8 cellular contexts compared by ENCODE assay signal in genomic region chr15:65067645-65068416, GRCh38. TPM values are rescaled to one million over a fixed set of nuclear protein-coding genes. Genes with fewer than 3 reads are reported as not detected.
DNase-seq lines count a peak whose midpoint lies in the region; ATAC-seq and TF ChIP-seq lines count a peak whose summit lies in the region.

TSS of gene RASL12 (minus strand) at chr15:65067991. CDS start at chr15:65067835, 156 bp downstream.

- CTCF ChIA-PET in activated CD8-positive, alpha-beta memory T cell treated with anti-CD3 and anti-CD28 coated beads, Interleukin-2, amount 10 ng/mL, durations not matched to agents 7 days and 5 days (lab: Charles Lee): interaction anchor here (1.4 to 1.5 kb wide), 2 partner anchors 17 to 35 kb away, joined by 3 to 4 read pairs; no protein-coding TSS in a partner anchor

- H3K36me3 ChIP-seq in esophagus squamous epithelium: no peaks in the 10 kb centered on the region
- H3K36me3 ChIP-seq in mucosa of stomach (ENCODE audit: control insufficient read depth, insufficient read depth, low read length): no peaks in the 10 kb centered on the region
- no peaks in the 10 kb centered on the region for H3K36me3 ChIP-seq in transverse colon

- H3K9ac ChIP-seq in mucosa of stomach (ENCODE audit: low read length): peak within 1 kb of the TSS; percentile 49

- peaks cover 52% of the 10 kb centered on the region for H3K27me3 Mint-ChIP-seq in activated CD8-positive, alpha-beta memory T cell treated with anti-CD3 and anti-CD28 coated beads, Interleukin-2, amount 10 ng/mL, durations not matched to agents 7 days and 5 days

- TF ChIP-seq EP300 in transverse colon (IDR thresholded peaks at IDR 0.05; ENCODE audit: low read depth): no peak

- DNase-seq in activated CD8-positive, alpha-beta memory T cell treated with anti-CD3 and anti-CD28 coated beads, Interleukin-2, amount 10 ng/mL, durations not matched to agents 7 days and 5 days: no peak
- no peak for DNase-seq in activated CD8-positive, alpha-beta memory T cell treated with anti-CD3 and anti-CD28 coated beads for 24 hours
- no peak for DNase-seq in esophagus squamous epithelium (lab: John Stamatoyannopoulos, UW)
- peak; percentile 37 for DNase-seq in transverse colon
- DNase-seq in 8988T: no peak
- no peak for DNase-seq in kidney tubule cell (ENCODE audit: low spot score)
- no peak for DNase-seq in NCI-H1417 treated with DMSO at 0.1 percent for 48 hours (lab: John Stamatoyannopoulos, UW)

- H3K4me3 ChIP-seq in esophagus squamous epithelium: peak within 1 kb of the TSS; percentile 34 to 80 (median 50)
- no peak within 1 kb of the TSS for H3K4me3 ChIP-seq in mucosa of stomach (ENCODE audit: low read length)
- peak within 1 kb of the TSS; percentile 32 to 50 (median 42) for H3K4me3 ChIP-seq in transverse colon

- H3K9me3 Mint-ChIP-seq in activated CD8-positive, alpha-beta memory T cell treated with anti-CD3 and anti-CD28 coated beads, Interleukin-2, amount 10 ng/mL, durations not matched to agents 7 days and 5 days (ENCODE audit: low read depth): no peaks in the 10 kb centered on the region

- H3K27ac Mint-ChIP-seq in activated CD8-positive, alpha-beta memory T cell treated with anti-CD3 and anti-CD28 coated beads, Interleukin-2, amount 10 ng/mL, durations not matched to agents 7 days and 5 days: no peak within 1 kb of the TSS

- H3K9me3 ChIP-seq in esophagus squamous epithelium (no peaks in the 10 kb centered on the region), mucosa of stomach (ENCODE audit: control insufficient read depth, low read length) (no peaks in the 10 kb centered on the region), transverse colon (no peaks in the 10 kb centered on the region)

- H3K4me1 ChIP-seq in esophagus squamous epithelium (peaks cover 6 to 89% (median 24%) of the 10 kb centered on the region in 3 donors), mucosa of stomach (ENCODE audit: control insufficient read depth, insufficient read depth, low read length) (peaks cover 13% of the 10 kb centered on the region), transverse colon (peaks cover 3 to 51% (median 31%) of the 10 kb centered on the region in 4 donors)

- H3K4me1 Mint-ChIP-seq in activated CD8-positive, alpha-beta memory T cell treated with anti-CD3 and anti-CD28 coated beads, Interleukin-2, amount 10 ng/mL, durations not matched to agents 7 days and 5 days: peaks cover 2% of the 10 kb centered on the region

- H3K36me3 Mint-ChIP-seq in activated CD8-positive, alpha-beta memory T cell treated with anti-CD3 and anti-CD28 coated beads, Interleukin-2, amount 10 ng/mL, durations not matched to agents 7 days and 5 days: no peaks in the 10 kb centered on the region

- in situ Hi-C loops in transverse colon (cut with MboI; ENCODE audit: low pct_ligation_motif_present in 1 of 4, low pct_unique_long_range_greater_than_20kb in 1 of 4, low sequenced_read_pairs in 3 of 4): no loop called here

- 6 to 11% methylated on average over 17 of the region's 66 CpGs for WGBS in esophagus squamous epithelium, 2 donors
- 4 to 60% methylated on average over 1 to 32 of the region's 66 CpGs for WGBS in transverse colon (ENCODE audit: low coverage in 1 of 2), 2 donors

- TF ChIP-seq CTCF in esophagus squamous epithelium (IDR thresholded peaks at IDR 0.05) (no peak), transverse colon (IDR thresholded peaks at IDR 0.05) (no peak)

- no peak within 1 kb of the TSS for H3K4me3 Mint-ChIP-seq in activated CD8-positive, alpha-beta memory T cell treated with anti-CD3 and anti-CD28 coated beads, Interleukin-2, amount 10 ng/mL, durations not matched to agents 7 days and 5 days

- peaks cover 0 to 36% (median 0%) of the 10 kb centered on the region in 4 donors for H3K27me3 ChIP-seq in esophagus squamous epithelium
- H3K27me3 ChIP-seq in mucosa of stomach (ENCODE audit: control insufficient read depth, insufficient read depth, low read length): peaks cover 24% of the 10 kb centered on the region
- peaks cover 18% of the 10 kb centered on the region for H3K27me3 ChIP-seq in transverse colon

- TF ChIP-seq POLR2A in esophagus squamous epithelium (IDR thresholded peaks at IDR 0.05) (peak in 1 of 4 donors; percentile 56), transverse colon (IDR thresholded peaks at IDR 0.05) (no peak)

- intact Hi-C loops in esophagus squamous epithelium (cut with DNase I) (no loop called here), transverse colon (cut with DNase I; ENCODE audit: low total_unique reads) (loop anchor here (1.0 kb wide), 1 partner anchor 20 kb away; no protein-coding TSS in a partner anchor)

- ATAC-seq in activated CD8-positive, alpha-beta memory T cell treated with anti-CD3 and anti-CD28 coated beads, Interleukin-2, amount 10 ng/mL, durations not matched to agents 7 days and 5 days: peak; percentile 42

- peak within 1 kb of the TSS; percentile 79 to 97 (median 86) for H3K27ac ChIP-seq in esophagus squamous epithelium
- peak within 1 kb of the TSS; percentile 85 to 90 (median 86) for H3K27ac ChIP-seq in transverse colon

RNA-seq across cellular contexts. Expression of gene RASL12, which starts in this region (rescaled TPM):
- not detected for total RNA-seq in activated CD8-positive, alpha-beta memory T cell treated with anti-CD3 and anti-CD28 coated beads, Interleukin-2, amount 10 ng/mL, durations not matched to agents 7 days and 5 days
- total RNA-seq in esophagus squamous epithelium (10 to 100 TPM in 2 of 4 donors, 1 to 10 TPM in 2; 2.8 to 32.4 (median 8.9) TPM), transverse colon (10 to 100 TPM; 13.9 to 46.8 (median 16.4) TPM)

Comparison
In these comparisons a context has a peak if more than half of its experiments do, and no peak if none do; other contexts are left out.
1. Peak in ATAC-seq in activated CD8-positive, alpha-beta memory T cell treated with anti-CD3 and anti-CD28 coated beads, Interleukin-2, amount 10 ng/mL, durations not matched to agents 7 days and 5 days; RNA of the gene not detected or under 1 TPM.